8 cellular contexts compared by ENCODE assay signal in genomic region chr1:159790237-159790917, GRCh38. TPM values are rescaled to one million over a fixed set of nuclear protein-coding genes. Genes with fewer than 3 reads are reported as not detected.
DNase-seq lines count a peak whose midpoint lies in the region; ATAC-seq, FAIRE-seq and TF ChIP-seq lines count a peak whose summit lies in the region.

No MANE protein-coding gene starts in this region.

- H3K27ac ChIP-seq in right atrium auricular region (no peak overlapping the region), endothelial cell of umbilical vein (ENCODE audit: insufficient read depth, low read depth, low read length) (no peak overlapping the region), caudate nucleus (ENCODE audit: low read depth, low read length) (no peak overlapping the region)

- POLR2A ChIA-PET in endothelial cell of umbilical vein (lab: Charles Lee), result no interaction called here

- H3K79me2 ChIP-seq in endothelial cell of umbilical vein (ENCODE audit: control insufficient read depth, insufficient read depth, low read length), result no peaks in the 10 kb centered on the region

- intact Hi-C loops in left ventricle myocardium superior (cut with micrococcal nuclease), result no loop called here
- intact Hi-C loops in endothelial cell of umbilical vein (cut with micrococcal nuclease), result loop anchor here (1.0 to 2.0 kb wide), 4 partner anchors 539 to 658 kb away; no protein-coding TSS in a partner anchor

- H3K9me3 ChIP-seq in right atrium auricular region (no peaks in the 10 kb centered on the region), endothelial cell of umbilical vein (replicated peaks; ENCODE audit: control insufficient read depth, insufficient read depth, low read length) (no peaks in the 10 kb centered on the region)

- dilution Hi-C loops in endothelial cell of umbilical vein (cut with MboI; ENCODE audit: extremely low pct_ligation_motif_present, low sequenced_read_pairs), result loop anchor here (25.0 kb wide), 1 partner anchor 303 kb away; no protein-coding TSS in a partner anchor

- no peak for DNase-seq in right atrium auricular region (ENCODE audit: low spot score)
- no peak for DNase-seq in left ventricle myocardium superior
- DNase-seq in NCI-H345 (lab: John Stamatoyannopoulos, UW), result peak; percentile 13
- DNase-seq in endothelial cell of umbilical vein (ENCODE audit: low read depth, low spot score), result peak; percentile 57
- peak; percentile 34 for DNase-seq in renal cortical epithelial cell (ENCODE audit: low read depth)
- DNase-seq in caudate nucleus (lab: John Stamatoyannopoulos, UW), result no peak

- CTCF ChIA-PET in endothelial cell of umbilical vein (lab: Charles Lee), result interaction anchor here (0.5 to 6.6 kb wide), 34 partner anchors 9 to 658 kb away, joined by 3 to 63 read pairs (median 5); partner anchors contain the start of genes DUSP23 and FCRL6

- TF ChIP-seq POLR2A in endothelial cell of umbilical vein (IDR thresholded peaks at IDR 0.05; ENCODE audit: low read depth, low read length), result no peak

- ATAC-seq in left ventricle myocardium superior (no peak), GM21526 (IDR thresholded peaks at IDR 0.05; ENCODE audit: low FRiP score, unreplicated experiment) (no peak), HG02973 (IDR thresholded peaks at IDR 0.05; ENCODE audit: unreplicated experiment) (no peak)

- H3K27me3 ChIP-seq in right atrium auricular region (no peaks in the 10 kb centered on the region), endothelial cell of umbilical vein (ENCODE audit: control insufficient read depth in 2 of 2, insufficient read depth in 2 of 2, low read length in 2 of 2) (no peaks in the 10 kb centered on the region)

- BruUV-seq in endothelial cell of umbilical vein (replicated peaks; lab: Mats Ljungman, UMichigan), result no TSS peak

- peak; percentile 55 for FAIRE-seq in endothelial cell of umbilical vein (lab: Jason Lieb, UNC)

- H3K9me1 ChIP-seq in endothelial cell of umbilical vein (replicated peaks; ENCODE audit: control insufficient read depth, extremely low read depth, insufficient read depth, low read length), result no peaks in the 10 kb centered on the region

- H3K36me3 ChIP-seq in right atrium auricular region (no peaks in the 10 kb centered on the region), endothelial cell of umbilical vein (ENCODE audit: control insufficient read depth in 2 of 2, extremely low read depth in 1 of 2, insufficient read depth in 2 of 2, low read length in 2 of 2) (no peaks in the 10 kb centered on the region)

- TF ChIP-seq CTCF in right atrium auricular region (IDR thresholded peaks at IDR 0.05) (peak; percentile 30 to 65), endothelial cell of umbilical vein (IDR thresholded peaks at IDR 0.05; ENCODE audit: extremely low read depth in 1 of 2, insufficient read depth in 1 of 2, low read depth in 1 of 2, low read length in 2 of 2) (peak; percentile 61 to 65)

- no peak overlapping the region for H3K4me3 ChIP-seq in right atrium auricular region
- H3K4me3 ChIP-seq in endothelial cell of umbilical vein (replicated peaks in 1 of 3; ENCODE audit: insufficient read depth in 1 of 3, low read depth in 1 of 3, low read length in 3 of 3), result no peak overlapping the region

- no peaks in the 10 kb centered on the region for H4K20me1 ChIP-seq in endothelial cell of umbilical vein (replicated peaks; ENCODE audit: control insufficient read depth, extremely low read depth, insufficient read depth, low read length)

- H3K9ac ChIP-seq in endothelial cell of umbilical vein (replicated peaks; ENCODE audit: extremely low read depth, insufficient read depth, low read length), result no peak overlapping the region

- H3K4me2 ChIP-seq in endothelial cell of umbilical vein (ENCODE audit: insufficient read depth, low read length), result no peak overlapping the region

- no peak overlapping the region for H2AFZ ChIP-seq in endothelial cell of umbilical vein (ENCODE audit: low read depth, low read length)

- no peaks in the 10 kb centered on the region for H3K4me1 ChIP-seq in right atrium auricular region
- peaks cover 16% of the 10 kb centered on the region for H3K4me1 ChIP-seq in endothelial cell of umbilical vein (ENCODE audit: control insufficient read depth, extremely low read depth, insufficient read depth, low read length)

TF ChIP-seq in endothelial cell of umbilical vein, 7 proteins besides CTCF, POLR2A, EP300 and RAD21:
- no peak for TF ChIP-seq EZH2 (IDR thresholded peaks at IDR 0.05; ENCODE audit: borderline replicate concordance, low read depth, low read length, severe bottlenecking)
- TF ChIP-seq JUN (IDR thresholded peaks at IDR 0.05; ENCODE audit: borderline replicate concordance, insufficient read depth, insufficient read length, low read depth), result no peak
- TF ChIP-seq MAX (IDR thresholded peaks at IDR 0.05; ENCODE audit: insufficient read depth, insufficient read length), result no peak
- no peak for TF ChIP-seq GATA2 (IDR thresholded peaks at IDR 0.05; ENCODE audit: insufficient read depth, insufficient read length, low read depth, low read length)
- TF ChIP-seq MYC (IDR thresholded peaks at IDR 0.05; ENCODE audit: low read depth, low read length), result no peak
- no peak for TF ChIP-seq FOS (IDR thresholded peaks at IDR 0.05; ENCODE audit: borderline replicate concordance, insufficient read depth, low read length)
- TF ChIP-seq POLR2AphosphoS5 (IDR thresholded peaks at IDR 0.05; ENCODE audit: insufficient read depth, low read depth, low read length), result no peak

RNA-seq across cellular contexts. Expression of gene DUSP23, which starts 9.6 kb away (rescaled TPM):
- 10 to 100 TPM; 42.9 to 58.8 TPM for total RNA-seq in right atrium auricular region
- 18.7 TPM for total RNA-seq in left ventricle myocardium superior
- total RNA-seq in endothelial cell of umbilical vein, result 82.5 and 126 TPM in 2 replicates
- 197 and 295 TPM in 2 replicates for polyA plus RNA-seq in endothelial cell of umbilical vein
- 167 and 177 TPM in 2 replicates for polyA plus RNA-seq in endothelial cell of umbilical vein (2011; cell fraction: cytosol; rRNA removed)
- 62.9 and 68.0 TPM in 2 replicates for polyA plus RNA-seq in endothelial cell of umbilical vein (2011; cell fraction: nucleus; rRNA removed)
- polyA plus RNA-seq in endothelial cell of umbilical vein (2012), result 120 and 130 TPM in 2 replicates
- polyA minus RNA-seq in endothelial cell of umbilical vein, result 37.7 and 46.3 TPM in 2 replicates
- not detected for polyA minus RNA-seq in endothelial cell of umbilical vein (2011; cell fraction: cytosol; rRNA and poly(A)+ RNA removed)
- polyA minus RNA-seq in endothelial cell of umbilical vein (2011; cell fraction: nucleus; rRNA and poly(A)+ RNA removed), result 11.5 and 14.8 TPM in 2 replicates
- total RNA-seq in renal cortical epithelial cell, result 34.0 and 69.3 TPM in 2 replicates

RNA-seq across cellular contexts. Expression of gene FCRL6, which starts 11.8 kb away (rescaled TPM):
- total RNA-seq in right atrium auricular region (under 1 TPM in 1 of 2 donors, not detected in 1; 0.24 TPM), left ventricle myocardium superior (0.82 TPM), endothelial cell of umbilical vein (not detected in 2 replicates), renal cortical epithelial cell (0.05 TPM in 1 of 2 replicates, not detected in the other)
- polyA plus RNA-seq in endothelial cell of umbilical vein, result 0.06 and 0.25 TPM in 2 replicates
- 0.11 TPM in 1 of 2 replicates, not detected in the other for polyA plus RNA-seq in endothelial cell of umbilical vein (2011; cell fraction: cytosol; rRNA removed)
- 0.71 and 0.95 TPM in 2 replicates for polyA plus RNA-seq in endothelial cell of umbilical vein (2011; cell fraction: nucleus; rRNA removed)
- polyA plus RNA-seq in endothelial cell of umbilical vein (2012), result 0.27 TPM in 1 of 2 replicates, not detected in the other
- polyA minus RNA-seq in endothelial cell of umbilical vein, result not detected in 2 replicates
- polyA minus RNA-seq in endothelial cell of umbilical vein (2011; cell fraction: cytosol; rRNA and poly(A)+ RNA removed), result not detected
- not detected in 2 replicates for polyA minus RNA-seq in endothelial cell of umbilical vein (2011; cell fraction: nucleus; rRNA and poly(A)+ RNA removed)

RNA-seq across cellular contexts. Expression of gene SLAMF8, which starts 36.3 kb away (rescaled TPM):
- total RNA-seq in right atrium auricular region (1 to 10 TPM; 1.0 to 4.2 TPM), left ventricle myocardium superior (2.4 TPM), endothelial cell of umbilical vein (not detected in 2 replicates), renal cortical epithelial cell (0.30 and 2.6 TPM in 2 replicates)
- not detected in 2 replicates for polyA plus RNA-seq in endothelial cell of umbilical vein
- polyA plus RNA-seq in endothelial cell of umbilical vein (2011; cell fraction: cytosol; rRNA removed), result not detected in 2 replicates
- not detected in 2 replicates for polyA plus RNA-seq in endothelial cell of umbilical vein (2011; cell fraction: nucleus; rRNA removed)
- not detected in 2 replicates for polyA plus RNA-seq in endothelial cell of umbilical vein (2012)
- not detected in 2 replicates for polyA minus RNA-seq in endothelial cell of umbilical vein
- polyA minus RNA-seq in endothelial cell of umbilical vein (2011; cell fraction: cytosol; rRNA and poly(A)+ RNA removed), result not detected
- not detected in 2 replicates for polyA minus RNA-seq in endothelial cell of umbilical vein (2011; cell fraction: nucleus; rRNA and poly(A)+ RNA removed)

Comparison
In these comparisons a context has a peak if more than half of its experiments do, and no peak if none do; other contexts are left out.
1. DNase-seq: peak in NCI-H345 (single experiment), endothelial cell of umbilical vein (single experiment) and renal cortical epithelial cell (single experiment); none in right atrium auricular region (single experiment), left ventricle myocardium superior (single experiment) and caudate nucleus (0 of 61).